ENCODE assay signal across 8 cellular contexts in genomic region chr3:4493931-4494806, GRCh38. TPM values are rescaled to one million over a fixed set of nuclear protein-coding genes. Genes with fewer than 3 reads are reported as not detected.
DNase-seq lines count a peak whose midpoint lies in the region; ATAC-seq and TF ChIP-seq lines count a peak whose summit lies in the region.

No MANE protein-coding gene starts in this region.

- TF ChIP-seq CTCF in HFF-Myc (IDR thresholded peaks at IDR 0.05; ENCODE audit: low read depth, low read length, missing control alignments) (no peak), fibroblast of lung (conservative IDR thresholded peaks at IDR 0.05 in 1 of 2, IDR thresholded peaks at IDR 0.05 in 1 of 2; ENCODE audit: low read depth in 1 of 2, low read length in 2 of 2) (no peak), neural crest cell (conservative IDR thresholded peaks at IDR 0.05) (no peak), omental fat pad (IDR thresholded peaks at IDR 0.05) (no peak)
- no peak for TF ChIP-seq CTCF in activated CD8-positive, alpha-beta T cell treated with anti-CD3 and anti-CD28 coated beads for 36 hours (IDR thresholded peaks at IDR 0.05)

- peak overlapping the region; percentile 95 for H3K4me2 ChIP-seq in fibroblast of lung (ENCODE audit: extremely low read depth, insufficient read depth, low read length)

- H3K9me3 ChIP-seq in fibroblast of lung (ENCODE audit: control insufficient read depth, insufficient read depth, low read depth, low read length), result no peaks in the 10 kb centered on the region

- H4K20me1 ChIP-seq in fibroblast of lung (ENCODE audit: control insufficient read depth, extremely low read depth, insufficient read depth, low read length), result no peaks in the 10 kb centered on the region

- peaks cover 29% of the 10 kb centered on the region for H3K36me3 Mint-ChIP-seq in activated CD8-positive, alpha-beta T cell treated with anti-CD3 and anti-CD28 coated beads for 36 hours (ENCODE audit: low read depth)
- no peaks in the 10 kb centered on the region for H3K36me3 Mint-ChIP-seq in neural crest cell (ENCODE audit: low read depth)

- H3K27ac Mint-ChIP-seq in activated CD8-positive, alpha-beta T cell treated with anti-CD3 and anti-CD28 coated beads for 36 hours, result peak overlapping the region; percentile 88
- H3K27ac Mint-ChIP-seq in neural crest cell (ENCODE audit: unreplicated experiment), result no peak overlapping the region

- POLR2A ChIA-PET in activated CD8-positive, alpha-beta T cell treated with anti-CD3 and anti-CD28 coated beads for 36 hours (lab: Charles Lee), result interaction anchor here (0.7 to 5.6 kb wide), 26 partner anchors 11 to 692 kb away, joined by 3 to 73 read pairs (median 5); partner anchors contain the start of genes SETMAR and SUMF1

- H3K4me3 ChIP-seq in HFF-Myc (replicated peaks; ENCODE audit: low read depth, low read length) (peak overlapping the region; percentile 78), fibroblast of lung (replicated peaks in 1 of 4; ENCODE audit: control extremely low read depth in 1 of 4, insufficient read depth in 1 of 4, low read depth in 3 of 4, low read length in 4 of 4) (peak overlapping the region; percentile 56 to 95 (median 78))

- H3K27me3 Mint-ChIP-seq in activated CD8-positive, alpha-beta T cell treated with anti-CD3 and anti-CD28 coated beads for 36 hours, result peaks cover 4% of the 10 kb centered on the region
- H3K27me3 Mint-ChIP-seq in neural crest cell (ENCODE audit: low read depth), result peaks cover 66% of the 10 kb centered on the region

- H3K4me1 ChIP-seq in fibroblast of lung (ENCODE audit: control insufficient read depth, extremely low read depth, insufficient read depth, low read length), result no peaks in the 10 kb centered on the region

- DNase-seq in AG20443 (ENCODE audit: low spot score) (peak; percentile 43), HFF-Myc (ENCODE audit: extremely low read depth, low read depth) (no peak), fibroblast of lung (ENCODE audit: low read depth in 2 of 2) (peak; percentile 38 to 40), neural crest cell (ENCODE audit: low read depth, low spot score) (peak; percentile 16), omental fat pad (ENCODE audit: low spot score) (no peak)
- DNase-seq in activated CD8-positive, alpha-beta T cell treated with anti-CD3 and anti-CD28 coated beads for 36 hours, result peak; percentile 56

- H3K79me2 ChIP-seq in fibroblast of lung (ENCODE audit: control insufficient read depth, insufficient read depth, low read length), result no peaks in the 10 kb centered on the region

- H3K4me1 Mint-ChIP-seq in activated CD8-positive, alpha-beta T cell treated with anti-CD3 and anti-CD28 coated beads for 36 hours (ENCODE audit: low read depth), result peaks cover 37% of the 10 kb centered on the region
- H3K4me1 Mint-ChIP-seq in neural crest cell, result peaks cover 12% of the 10 kb centered on the region

- H2AFZ ChIP-seq in fibroblast of lung (ENCODE audit: low read length), result peak overlapping the region; percentile 57

- H3K27me3 ChIP-seq in fibroblast of lung (ENCODE audit: control insufficient read depth, insufficient read depth, low read length), result no peaks in the 10 kb centered on the region

- intact Hi-C loops in activated CD8-positive, alpha-beta T cell treated with anti-CD3 and anti-CD28 coated beads for 36 hours (cut with micrococcal nuclease), result loop anchor here (5.0 kb wide), 4 partner anchors 88 to 698 kb away; no protein-coding TSS in a partner anchor

- H3K9ac ChIP-seq in fibroblast of lung (ENCODE audit: insufficient read depth, low read length), result no peak overlapping the region

- peak overlapping the region; percentile 81 for H3K4me3 Mint-ChIP-seq in activated CD8-positive, alpha-beta T cell treated with anti-CD3 and anti-CD28 coated beads for 36 hours
- H3K4me3 Mint-ChIP-seq in neural crest cell, result peak overlapping the region; percentile 97

- H3K36me3 ChIP-seq in fibroblast of lung (ENCODE audit: control insufficient read depth, insufficient read depth, low read length), result no peaks in the 10 kb centered on the region

- ATAC-seq in activated CD8-positive, alpha-beta T cell treated with anti-CD3 and anti-CD28 coated beads for 36 hours, result no peak
- ATAC-seq in GM21717 (IDR thresholded peaks at IDR 0.05; ENCODE audit: unreplicated experiment) (no peak), GM21825 (IDR thresholded peaks at IDR 0.05; ENCODE audit: unreplicated experiment) (no peak), omental fat pad (ENCODE audit: low FRiP score) (no peak)

- H3K27ac ChIP-seq in fibroblast of lung (ENCODE audit: insufficient read depth, low read length), result no peak overlapping the region

- CTCF ChIA-PET in activated CD8-positive, alpha-beta T cell treated with anti-CD3 and anti-CD28 coated beads for 36 hours (lab: Charles Lee), result interaction anchor here (0.8 to 5.4 kb wide), 12 partner anchors 11 to 153 kb away, joined by 3 to 37 read pairs (median 4); no protein-coding TSS in a partner anchor

- no peaks in the 10 kb centered on the region for H3K9me3 Mint-ChIP-seq in activated CD8-positive, alpha-beta T cell treated with anti-CD3 and anti-CD28 coated beads for 36 hours
- H3K9me3 Mint-ChIP-seq in neural crest cell, result no peaks in the 10 kb centered on the region

RNA-seq across cellular contexts. Expression of gene ITPR1, which starts 1.0 kb away (rescaled TPM):
- total RNA-seq in activated CD8-positive, alpha-beta T cell treated with anti-CD3 and anti-CD28 coated beads for 36 hours, result 10 to 100 TPM; 93.9 to 98.2 TPM
- total RNA-seq in fibroblast of lung, result 48.0 and 87.0 TPM in 2 replicates
- polyA plus RNA-seq in fibroblast of lung, result 6.7 and 19.2 TPM in 2 replicates
- polyA plus RNA-seq in fibroblast of lung (2012), result 4.8 and 16.3 TPM in 2 replicates
- polyA minus RNA-seq in fibroblast of lung (ENCODE audit: low replicate concordance), result 7.0 and 28.0 TPM in 2 replicates
- 4.8 and 6.6 TPM in 2 replicates for total RNA-seq in neural crest cell
- 10 to 100 TPM; 38.3 to 58.5 (median 41.3) TPM for total RNA-seq in omental fat pad

RNA-seq across cellular contexts. Expression of gene SUMF1, which starts 27.1 kb away (rescaled TPM):
- total RNA-seq in activated CD8-positive, alpha-beta T cell treated with anti-CD3 and anti-CD28 coated beads for 36 hours, result 1 to 10 TPM; 6.4 to 6.6 TPM
- 50.0 and 54.2 TPM in 2 replicates for total RNA-seq in fibroblast of lung
- polyA plus RNA-seq in fibroblast of lung, result 45.8 and 64.6 TPM in 2 replicates
- polyA plus RNA-seq in fibroblast of lung (2012), result 27.8 and 39.2 TPM in 2 replicates
- polyA minus RNA-seq in fibroblast of lung (ENCODE audit: low replicate concordance), result 14.8 and 22.1 TPM in 2 replicates
- total RNA-seq in neural crest cell, result 10.6 and 11.1 TPM in 2 replicates
- 10 to 100 TPM; 44.9 to 61.1 (median 53.8) TPM for total RNA-seq in omental fat pad

Comparison
In these comparisons a context has a peak if more than half of its experiments do, and no peak if none do; other contexts are left out.
1. DNase-seq: peak in AG20443 (single experiment), activated CD8-positive, alpha-beta T cell treated with anti-CD3 and anti-CD28 coated beads for 36 hours (single experiment), fibroblast of lung (2 of 2) and neural crest cell (single experiment); none in HFF-Myc (single experiment) and omental fat pad (single experiment).